In genomic region chr4:17324431-17324830, GRCh38 we compare ENCODE assay signal across 8 cellular contexts.
DNase-seq lines count a peak whose midpoint lies in the region; ATAC-seq and TF ChIP-seq lines count a peak whose summit lies in the region.

No MANE protein-coding gene starts in this region.

- in situ Hi-C loops in HAP-1 (cut with MboI; ENCODE audit: low sequenced_read_pairs) = no loop called here

- H3K9me3 Mint-ChIP-seq in CD4-positive, CD25-positive, alpha-beta regulatory T cell = peaks cover 0 to 2% (median 0%) of the 10 kb centered on the region in 7 donors

- TF ChIP-seq RAD21 in SK-N-SH (IDR thresholded peaks at IDR 0.05; ENCODE audit: low read length) = peak; percentile 87

- H3K27me3 ChIP-seq in CD4-positive, CD25-positive, alpha-beta regulatory T cell (ENCODE audit: control insufficient read depth, insufficient read depth, low read length) = no peaks in the 10 kb centered on the region
- H3K27me3 ChIP-seq in HAP-1 (ENCODE audit: low read depth) = no peaks in the 10 kb centered on the region
- H3K27me3 ChIP-seq in SK-N-SH (ENCODE audit: insufficient read depth) = no peaks in the 10 kb centered on the region
- H3K27me3 ChIP-seq in hepatocyte = no peaks in the 10 kb centered on the region

- H2AFZ ChIP-seq in SK-N-SH (ENCODE audit: low read depth) = peak overlapping the region; percentile 80
- no peak overlapping the region for H2AFZ ChIP-seq in hepatocyte

- peak overlapping the region in 1 of 3 donors; percentile 40 for H3K27ac Mint-ChIP-seq in CD4-positive, CD25-positive, alpha-beta regulatory T cell

- H3K9ac ChIP-seq in SK-N-SH = peak overlapping the region; percentile 12; the same call in 1 of the 2 replicates

- CTCF ChIA-PET in SK-N-SH (lab: Yijun Ruan, JAX) = interaction anchor here (0.5 to 4.2 kb wide), 80 partner anchors 8 to 1037 kb away, joined by 3 to 39 read pairs (median 4); partner anchors contain the start of gene LDB2

- H3K4me2 ChIP-seq in SK-N-SH = peak overlapping the region; percentile 68
- peak overlapping the region; percentile 66 for H3K4me2 ChIP-seq in hepatocyte

- no peak for TF ChIP-seq EP300 in SK-N-SH (IDR thresholded peaks at IDR 0.05; ENCODE audit: borderline replicate concordance in 1 of 2, low read depth in 1 of 2, low read length in 1 of 2)

- TF ChIP-seq CTCF in SK-N-SH (IDR thresholded peaks at IDR 0.05) (peak; percentile 88), hepatocyte (IDR thresholded peaks at IDR 0.05; ENCODE audit: poor library complexity) (peak; percentile 82)

- H3K9me3 ChIP-seq in CD4-positive, CD25-positive, alpha-beta regulatory T cell (ENCODE audit: control insufficient read depth in 2 of 2, low read length in 2 of 2) = no peaks in the 10 kb centered on the region
- H3K9me3 ChIP-seq in HAP-1 (no peaks in the 10 kb centered on the region), SK-N-SH (no peaks in the 10 kb centered on the region), hepatocyte (ENCODE audit: low read depth) (no peaks in the 10 kb centered on the region)

- H3F3A ChIP-seq in SK-N-SH (replicated peaks; ENCODE audit: insufficient read depth) = no peaks in the 10 kb centered on the region

- no peaks in the 10 kb centered on the region for H3K36me3 Mint-ChIP-seq in CD4-positive, CD25-positive, alpha-beta regulatory T cell

- H3K9me2 ChIP-seq in SK-N-SH = no peaks in the 10 kb centered on the region
- no peaks in the 10 kb centered on the region for H3K9me2 ChIP-seq in hepatocyte (replicated peaks; ENCODE audit: insufficient read depth)

- no peaks in the 10 kb centered on the region for H4K20me1 ChIP-seq in SK-N-SH (ENCODE audit: insufficient read depth)
- no peaks in the 10 kb centered on the region for H4K20me1 ChIP-seq in hepatocyte (ENCODE audit: insufficient read depth, poor library complexity, severe bottlenecking)

- no peak overlapping the region for H3K27ac ChIP-seq in CD4-positive, CD25-positive, alpha-beta regulatory T cell (ENCODE audit: insufficient read depth, low read length, poor library complexity, severe bottlenecking)
- H3K27ac ChIP-seq in SK-N-SH (ENCODE audit: low read depth in 2 of 2, low read length in 1 of 2) (peak overlapping the region in 1 of 2 experiments; percentile 51; a peak in 1 of 4 replicates), hepatocyte (peak overlapping the region; percentile 28)

- no peaks in the 10 kb centered on the region for H3K36me3 ChIP-seq in CD4-positive, CD25-positive, alpha-beta regulatory T cell (ENCODE audit: control insufficient read depth, insufficient read depth, low read length)
- H3K36me3 ChIP-seq in HAP-1 (replicated peaks) = no peaks in the 10 kb centered on the region
- no peaks in the 10 kb centered on the region for H3K36me3 ChIP-seq in SK-N-SH (replicated peaks in 1 of 2; ENCODE audit: control insufficient read depth in 1 of 2, insufficient read depth in 2 of 2, low read length in 1 of 2)
- H3K36me3 ChIP-seq in hepatocyte (replicated peaks; ENCODE audit: insufficient read depth, low read depth) = no peaks in the 10 kb centered on the region

- peak; percentile 37 to 57 for ATAC-seq in CD4-positive, CD25-positive, alpha-beta regulatory T cell (ENCODE audit: low read depth in 2 of 2)
- ATAC-seq in HG02678 (IDR thresholded peaks at IDR 0.05; ENCODE audit: unreplicated experiment) = no peak

- POLR2A ChIA-PET in SK-N-SH (lab: Yijun Ruan, JAX) = no interaction called here

- H3K27me3 Mint-ChIP-seq in CD4-positive, CD25-positive, alpha-beta regulatory T cell = peaks cover 20% of the 10 kb centered on the region

- peaks cover 3% of the 10 kb centered on the region for H3K4me1 ChIP-seq in CD4-positive, CD25-positive, alpha-beta regulatory T cell (ENCODE audit: control insufficient read depth, insufficient read depth, low read length, poor library complexity, severe bottlenecking)
- no peaks in the 10 kb centered on the region for H3K4me1 ChIP-seq in HAP-1
- H3K4me1 ChIP-seq in SK-N-SH (ENCODE audit: control insufficient read depth in 1 of 2, insufficient read depth in 2 of 2, low read depth in 1 of 2, low read length in 1 of 2) = peaks cover 0 to 10% of the 10 kb centered on the region in 2 experiments; a peak in 2 of 4 replicates
- peaks cover 16% of the 10 kb centered on the region for H3K4me1 ChIP-seq in hepatocyte (ENCODE audit: insufficient read depth)

- peaks cover 4 to 11% (median 10%) of the 10 kb centered on the region in 4 donors for H3K4me1 Mint-ChIP-seq in CD4-positive, CD25-positive, alpha-beta regulatory T cell

- DNase-seq in CD4-positive, CD25-positive, alpha-beta regulatory T cell = peak in 2 of 3 donors; percentile 13 to 62
- peak; percentile 30 to 69 for DNase-seq in HAP-1 (ENCODE audit: low spot score in 2 of 2)
- DNase-seq in SK-N-SH = peak; percentile 59
- DNase-seq in amniotic epithelial cell (ENCODE audit: low read depth) = peak; percentile 4
- peak; percentile 64 for DNase-seq in hepatocyte (ENCODE audit: low spot score)
- DNase-seq in stimulated activated CD4-positive, alpha-beta T cell treated with anti-CD3 and anti-CD28 coated beads, Interleukin-1b, Interleukin-23, amount 100 ng/mL, for 48 hours = peak; percentile 14
- DNase-seq in NCI-H1436 treated with DMSO at 0.1 percent for 48 hours (lab: John Stamatoyannopoulos, UW) = no peak

- peak overlapping the region in 2 of 4 donors; percentile 18 to 34 for H3K4me3 Mint-ChIP-seq in CD4-positive, CD25-positive, alpha-beta regulatory T cell

- peak overlapping the region; percentile 22 for H3K4me3 ChIP-seq in CD4-positive, CD25-positive, alpha-beta regulatory T cell (ENCODE audit: low read depth, low read length)
- H3K4me3 ChIP-seq in HAP-1 = no peak overlapping the region
- H3K4me3 ChIP-seq in SK-N-SH (ENCODE audit: low read depth in 2 of 2, low read length in 1 of 2) = peak overlapping the region in 1 of 2 experiments; percentile 46; a peak in 2 of 4 replicates
- no peak overlapping the region for H3K4me3 ChIP-seq in hepatocyte

- H3K79me2 ChIP-seq in SK-N-SH (ENCODE audit: insufficient read depth) (no peaks in the 10 kb centered on the region), hepatocyte (no peaks in the 10 kb centered on the region)

- WGBS in SK-N-SH (ENCODE audit: low lambda C conversion rate) = 12% methylated on average over 11 of the region's 11 CpGs
- 17% methylated on average over 11 of the region's 11 CpGs for WGBS in hepatocyte (ENCODE audit: low lambda C conversion rate, missing lambda C conversion rate)

TF ChIP-seq in SK-N-SH, 30 proteins besides CTCF, POLR2A, EP300 and RAD21:
- TF ChIP-seq SMC3 (IDR thresholded peaks at IDR 0.05; ENCODE audit: low read depth, low read length) (peak; percentile 83), RFX5 (IDR thresholded peaks at IDR 0.05; ENCODE audit: low read length) (no peak), NRF1 (IDR thresholded peaks at IDR 0.05; ENCODE audit: low read depth, low read length) (no peak), MXI1 (IDR thresholded peaks at IDR 0.05; ENCODE audit: low read depth, low read length) (no peak), FOXJ3 (CRISPR knock-in tag; IDR thresholded peaks at IDR 0.05) (no peak), MEF2A (IDR thresholded peaks at IDR 0.05; ENCODE audit: borderline replicate concordance, low read depth) (no peak)
TF ChIP-seq in SK-N-SH: peak in this region for 1.
